Comparison of ENCODE assay signal across 16 cellular contexts in the genomic region with DNA sequence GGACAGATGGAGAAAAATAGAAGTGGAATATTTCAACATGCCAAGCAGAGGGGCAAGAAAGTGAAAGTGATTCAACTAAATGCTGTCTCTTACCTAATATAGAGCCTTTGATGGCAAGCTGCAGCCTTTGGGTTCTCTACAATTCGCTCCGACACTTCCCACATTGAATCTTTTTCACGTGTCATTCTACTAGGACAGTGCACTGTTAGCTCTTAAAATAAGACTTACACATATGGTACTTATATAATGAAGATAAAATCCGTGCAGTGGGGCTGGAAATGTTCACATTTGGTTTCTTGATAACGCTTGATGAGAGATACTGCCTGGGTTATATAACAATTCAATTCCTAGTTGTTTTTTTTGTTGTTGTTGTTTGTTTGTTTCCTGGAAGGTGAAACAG.
"Had no signal": no experiment of that assay in that cellular context is flagged by ENCODE, and none has a peak within 500 bp of the region (broad histone marks: within the 10 kb centered on the region; RNA-seq: fewer than 3 reads in every experiment).

No MANE protein-coding gene starts in this region.

- ATAC-seq: activated CD8-positive, alpha-beta T cell treated with anti-CD3 and anti-CD28 coated beads, Interleukin-2, amount 10 ng/mL, durations not matched to agents 7 days and 5 days; activated naive CD4-positive, alpha-beta T cell treated with anti-CD3 and anti-CD28 coated beads, Interleukin-2, amount 50 U/mL, for 72 hours; natural killer cell; stimulated activated naive CD8-positive, alpha-beta T cell treated with anti-CD3 and anti-CD28 coated beads, Interleukin-15, Interleukin-2, amounts not matched to agents 100 U/mL and 50 U/mL, for 24 hours had no signal

- DNase-seq: activated CD4-positive, alpha-beta T cell treated with anti-CD3 and anti-CD28 coated beads for 1 hour; activated CD4-positive, alpha-beta T cell treated with anti-CD3 and anti-CD28 coated beads, Interleukin-2, amount 50 U/mL, for 1 hour; activated CD8-positive, alpha-beta T cell treated with anti-CD3 and anti-CD28 coated beads, Interleukin-2, amount 10 ng/mL, durations not matched to agents 7 days and 5 days; activated gamma-delta T cell treated with Interleukin-2 at 50 U/mL for 16 hours; cortex of kidney; heart right ventricle; kidney; natural killer cell; stimulated activated CD4-positive, alpha-beta T cell treated with anti-CD3 and anti-CD28 coated beads, Interleukin-12 subunit alpha, Interleukin-12 subunit beta, amount 100 ng/mL, for 4 hours; stimulated activated CD4-positive, alpha-beta T cell treated with anti-CD3 and anti-CD28 coated beads, Interleukin-4, amount 100 ng/mL, for 4 hours; stimulated activated naive CD8-positive, alpha-beta T cell treated with anti-CD3 and anti-CD28 coated beads, Interleukin-15, Interleukin-2, amounts not matched to agents 100 U/mL and 50 U/mL, for 24 hours; T-helper 1 cell; thyroid gland had no signal

- H3K9me3 ChIP-seq: ascending aorta, heart right ventricle, thyroid gland had no signal

- H3K4me1 ChIP-seq: ascending aorta, thyroid gland had no signal

- H3K4me3 ChIP-seq: ascending aorta, lung, thyroid gland had no signal

- H3K27me3 ChIP-seq: ascending aorta, heart right ventricle, thyroid gland had no signal

- H3K36me3 ChIP-seq: ascending aorta, heart right ventricle, thyroid gland had no signal

- H3K27ac ChIP-seq: ascending aorta, heart right ventricle, thyroid gland had no signal
